ENCODE assay signal across 29 cellular contexts in the genomic region with DNA sequence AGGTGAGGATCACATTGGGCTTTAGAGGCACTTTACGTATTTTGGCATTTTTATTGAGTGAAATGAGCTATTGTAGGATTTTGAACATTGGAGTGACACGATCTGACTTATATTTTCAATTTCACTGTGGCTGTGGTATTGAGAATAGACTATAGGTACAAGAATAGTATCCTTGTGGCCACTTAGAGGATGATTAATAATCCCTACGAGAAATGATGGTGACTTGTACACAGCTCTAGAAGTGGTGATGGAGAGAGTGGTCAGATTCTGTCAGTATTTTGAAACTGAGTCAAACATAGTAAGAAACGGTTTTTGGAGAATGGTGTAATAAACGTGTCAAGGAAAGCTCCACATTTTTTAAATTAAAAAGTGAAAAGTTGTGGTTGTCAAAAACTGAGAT.
"Had no signal": no experiment of that assay in that cellular context is flagged by ENCODE, and none has a peak within 500 bp of the region (broad histone marks: within the 10 kb centered on the region; RNA-seq: fewer than 3 reads in every experiment).

No MANE protein-coding gene starts in this region.

- H3K4me3 Mint-ChIP-seq: dendritic cell treated with granulocyte-macrophage colony-stimulating factor and Interleukin-4, amounts not matched to agents 40 ng/mL and 50 ng/mL, for 4 days; effector memory CD8-positive, alpha-beta T cell; endodermal cell had no signal

- H3K36me3 ChIP-seq: colonic mucosa, esophagus muscularis mucosa, esophagus squamous epithelium, gastrocnemius medialis, gastroesophageal sphincter, heart left ventricle, heart right ventricle had no signal

- FAIRE-seq: colon, endometrium, endothelial cell of umbilical vein, frontal cortex had no signal

- ATAC-seq: effector memory CD8-positive, alpha-beta T cell; esophagus mucosa; foreskin keratinocyte; gastrocnemius medialis; gastroesophageal sphincter; heart left ventricle; heart right ventricle had no signal

- H3K27me3 Mint-ChIP-seq: dendritic cell treated with granulocyte-macrophage colony-stimulating factor and Interleukin-4, amounts not matched to agents 40 ng/mL and 50 ng/mL, for 4 days; effector memory CD8-positive, alpha-beta T cell had no signal

- DNase-seq: colonic mucosa; cortex of kidney; dermis blood vessel endothelial cell; dorsolateral prefrontal cortex; effector CD4-positive, alpha-beta T cell; effector CD8-positive, alpha-beta T cell; effector memory CD4-positive, alpha-beta T cell; effector memory CD8-positive, alpha-beta T cell; endodermal cell; erythroblast; esophagus squamous epithelium; foreskin fibroblast; foreskin keratinocyte; foreskin melanocyte; gastrocnemius medialis; glutamatergic neuron; head of caudate nucleus; heart left ventricle; heart right ventricle had no signal

- H3K27ac Mint-ChIP-seq: dendritic cell treated with granulocyte-macrophage colony-stimulating factor and Interleukin-4, amounts not matched to agents 40 ng/mL and 50 ng/mL, for 4 days; effector memory CD8-positive, alpha-beta T cell; endodermal cell had no signal

- H3K4me1 ChIP-seq: colonic mucosa, esophagus muscularis mucosa, esophagus squamous epithelium, foreskin keratinocyte, gastrocnemius medialis, gastroesophageal sphincter, heart left ventricle, heart right ventricle had no signal

- H3K27ac ChIP-seq: colonic mucosa, coronary artery, dorsolateral prefrontal cortex, epithelial cell of prostate, esophagus muscularis mucosa, esophagus squamous epithelium, foreskin keratinocyte, gastrocnemius medialis, gastroesophageal sphincter, heart left ventricle, heart right ventricle had no signal

- H3K4me1 Mint-ChIP-seq: endodermal cell had no signal

- H3K9me3 ChIP-seq: colonic mucosa, esophagus muscularis mucosa, esophagus squamous epithelium, gastrocnemius medialis, gastroesophageal sphincter, heart left ventricle, heart right ventricle had no signal

- H3K4me3 ChIP-seq: colonic mucosa, coronary artery, dorsolateral prefrontal cortex, esophagus muscularis mucosa, esophagus squamous epithelium, gastrocnemius medialis, gastroesophageal sphincter, heart left ventricle, heart right ventricle had no signal

- H3K27me3 ChIP-seq: colonic mucosa, dorsolateral prefrontal cortex, esophagus muscularis mucosa, esophagus squamous epithelium, foreskin keratinocyte, gastrocnemius medialis, gastroesophageal sphincter, heart left ventricle, heart right ventricle had no signal
